ENCODE assay signal across 1 cellular context in the genomic region with DNA sequence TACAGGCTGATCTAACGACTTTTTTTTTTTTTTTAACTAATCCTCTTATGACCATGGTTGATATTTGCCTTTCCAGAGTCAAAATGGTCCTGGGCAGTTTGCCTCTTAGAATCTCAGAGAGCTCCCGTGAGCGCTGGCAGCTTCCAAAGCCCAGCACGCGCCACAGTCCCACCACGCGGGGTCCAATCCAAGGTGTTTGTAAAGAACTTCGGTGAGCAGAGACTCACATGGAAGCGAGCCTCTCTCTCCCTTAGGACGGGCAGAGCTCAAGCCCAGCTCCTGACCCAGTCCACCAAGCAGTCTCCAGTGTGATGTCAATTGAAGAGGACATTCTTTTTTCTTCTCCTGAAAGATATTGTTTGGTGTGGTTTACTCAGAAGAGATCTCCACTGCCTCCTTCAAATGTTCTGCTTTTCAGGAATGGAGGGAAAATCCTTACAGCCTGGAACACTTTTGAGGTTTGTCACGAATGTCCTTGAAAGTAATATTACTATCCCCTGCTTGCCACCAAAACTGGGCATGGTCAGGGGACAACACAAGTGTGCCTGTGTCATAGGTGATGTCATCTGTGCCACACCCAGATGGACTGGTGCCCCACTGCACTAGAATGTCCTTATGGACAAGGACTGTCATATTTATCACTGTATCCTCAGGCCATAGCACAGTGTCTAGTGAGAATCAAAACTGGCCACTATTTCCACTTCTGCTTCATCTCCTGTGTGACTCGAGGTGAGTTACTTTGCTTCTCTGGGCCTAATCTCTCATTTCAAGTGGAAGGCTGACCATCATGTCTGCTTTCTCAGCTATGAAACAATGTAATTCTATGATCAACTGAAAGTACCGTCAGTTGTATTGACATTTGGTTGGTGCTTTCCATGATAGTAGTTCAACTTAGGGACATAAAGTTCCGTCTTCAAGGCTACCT.
TF ChIP-seq lines count a peak whose summit lies in the region.

No MANE protein-coding gene starts in this region.

TF ChIP-seq in K562, 482 proteins besides CTCF, POLR2A, EP300 and RAD21 (continued from another document):
- TF ChIP-seq ZNF449 (CRISPR knock-in tag; IDR thresholded peaks at IDR 0.05) (no peak), ILF3 (IDR thresholded peaks at IDR 0.05; ENCODE audit: borderline replicate concordance) (no peak), ZSCAN32 (CRISPR knock-in tag; IDR thresholded peaks at IDR 0.05) (no peak), CHCHD3 (CRISPR knock-in tag; IDR thresholded peaks at IDR 0.05) (no peak), ATF7 (IDR thresholded peaks at IDR 0.05) (0 out of 2 replicates have a peak, but pooled peaks have one; percentile 20)
- TF ChIP-seq, protein P1, sequence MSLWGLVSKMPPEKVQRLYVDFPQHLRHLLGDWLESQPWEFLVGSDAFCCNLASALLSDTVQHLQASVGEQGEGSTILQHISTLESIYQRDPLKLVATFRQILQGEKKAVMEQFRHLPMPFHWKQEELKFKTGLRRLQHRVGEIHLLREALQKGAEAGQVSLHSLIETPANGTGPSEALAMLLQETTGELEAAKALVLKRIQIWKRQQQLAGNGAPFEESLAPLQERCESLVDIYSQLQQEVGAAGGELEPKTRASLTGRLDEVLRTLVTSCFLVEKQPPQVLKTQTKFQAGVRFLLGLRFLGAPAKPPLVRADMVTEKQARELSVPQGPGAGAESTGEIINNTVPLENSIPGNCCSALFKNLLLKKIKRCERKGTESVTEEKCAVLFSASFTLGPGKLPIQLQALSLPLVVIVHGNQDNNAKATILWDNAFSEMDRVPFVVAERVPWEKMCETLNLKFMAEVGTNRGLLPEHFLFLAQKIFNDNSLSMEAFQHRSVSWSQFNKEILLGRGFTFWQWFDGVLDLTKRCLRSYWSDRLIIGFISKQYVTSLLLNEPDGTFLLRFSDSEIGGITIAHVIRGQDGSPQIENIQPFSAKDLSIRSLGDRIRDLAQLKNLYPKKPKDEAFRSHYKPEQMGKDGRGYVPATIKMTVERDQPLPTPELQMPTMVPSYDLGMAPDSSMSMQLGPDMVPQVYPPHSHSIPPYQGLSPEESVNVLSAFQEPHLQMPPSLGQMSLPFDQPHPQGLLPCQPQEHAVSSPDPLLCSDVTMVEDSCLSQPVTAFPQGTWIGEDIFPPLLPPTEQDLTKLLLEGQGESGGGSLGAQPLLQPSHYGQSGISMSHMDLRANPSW (CRISPR knock-in tag; IDR thresholded peaks at IDR 0.05), result no peak
- TF ChIP-seq, protein P2, sequence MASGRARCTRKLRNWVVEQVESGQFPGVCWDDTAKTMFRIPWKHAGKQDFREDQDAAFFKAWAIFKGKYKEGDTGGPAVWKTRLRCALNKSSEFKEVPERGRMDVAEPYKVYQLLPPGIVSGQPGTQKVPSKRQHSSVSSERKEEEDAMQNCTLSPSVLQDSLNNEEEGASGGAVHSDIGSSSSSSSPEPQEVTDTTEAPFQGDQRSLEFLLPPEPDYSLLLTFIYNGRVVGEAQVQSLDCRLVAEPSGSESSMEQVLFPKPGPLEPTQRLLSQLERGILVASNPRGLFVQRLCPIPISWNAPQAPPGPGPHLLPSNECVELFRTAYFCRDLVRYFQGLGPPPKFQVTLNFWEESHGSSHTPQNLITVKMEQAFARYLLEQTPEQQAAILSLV (tag; IDR thresholded peaks at IDR 0.05), result no peak
